Comparison of ENCODE assay signal across 7 cellular contexts in genomic region chr10:67792653-67793052, GRCh38. TPM values are rescaled to one million over a fixed set of nuclear protein-coding genes. Genes with fewer than 3 reads are reported as not detected.
"Had no signal": no experiment of that assay in that cellular context is flagged by ENCODE, and none has a peak within 500 bp of the region (broad histone marks: within the 10 kb centered on the region; RNA-seq: fewer than 3 reads in every experiment).

No MANE protein-coding gene starts in this region.

- H3K4me3 ChIP-seq: GM23248, HAP-1 had no signal

- H3K9me3 Mint-ChIP-seq: IgD-negative memory B cell had no signal

- H3K9me3 ChIP-seq: HAP-1 had no signal

- H3K27ac Mint-ChIP-seq: IgD-negative memory B cell had no signal

- H3K27me3 Mint-ChIP-seq: IgD-negative memory B cell had no signal

- ATAC-seq: HCT116 had no signal

- FAIRE-seq: HTR-8/SVneo had no signal

- DNase-seq: GM23248, GOT3, H7 had no signal

- H3K9ac ChIP-seq: GM23248 had no signal

- H3K36me3 ChIP-seq: HAP-1 had no signal

- H3K27ac ChIP-seq: GM23248 had no signal

RNA-seq across cellular contexts. Expression of gene DNAJC12, which starts 45.3 kb away (rescaled TPM):
- polyA plus RNA-seq: IgD-negative memory B cell had no signal
